11 cellular contexts compared by ENCODE assay signal in genomic region chr4:11367371-11367770, GRCh38.
DNase-seq lines count a peak whose midpoint lies in the region; ATAC-seq, FAIRE-seq and TF ChIP-seq lines count a peak whose summit lies in the region.
"Had no signal": no experiment of that assay in that cellular context is flagged by ENCODE, and none has a peak within 500 bp of the region (broad histone marks: within the 10 kb centered on the region; RNA-seq: fewer than 3 reads in every experiment).

No MANE protein-coding gene starts in this region.

- POLR2A ChIA-PET in endothelial cell of umbilical vein (lab: Charles Lee) = no interaction called here

- in situ Hi-C loops in GM13977 (cut with MboI; ENCODE audit: low pct_unique_long_range_greater_than_20kb, low sequenced_read_pairs, unreplicated experiment) = no loop called here

- H3K4me1 ChIP-seq in endothelial cell of umbilical vein (ENCODE audit: control insufficient read depth, extremely low read depth, insufficient read depth, low read length) (no peaks in the 10 kb centered on the region), mesodermal cell (ENCODE audit: control insufficient read depth, insufficient read depth, low read length, poor library complexity, severe bottlenecking) (peaks cover 5% of the 10 kb centered on the region), uterus (no peaks in the 10 kb centered on the region)
- H3K4me1 ChIP-seq: ascending aorta had no signal

- BruUV-seq in endothelial cell of umbilical vein (replicated peaks; lab: Mats Ljungman, UMichigan) = no TSS peak

- peak; percentile 83 for ATAC-seq in Right ventricle myocardium inferior
- ATAC-seq in GM18867 (IDR thresholded peaks at IDR 0.05; ENCODE audit: unreplicated experiment) = no peak

- intact Hi-C loops in Right ventricle myocardium inferior (cut with DNase I) (no loop called here), cardiac septum (cut with DNase I) (no loop called here), endothelial cell of umbilical vein (cut with micrococcal nuclease) (no loop called here), uterus (cut with DNase I; ENCODE audit: low total_unique reads) (no loop called here)

- no peak overlapping the region for H3K4me2 ChIP-seq in endothelial cell of umbilical vein (ENCODE audit: insufficient read depth, low read length)

- no peak for TF ChIP-seq POLR2A in endothelial cell of umbilical vein (IDR thresholded peaks at IDR 0.05; ENCODE audit: low read depth, low read length)
- no peak for TF ChIP-seq POLR2A in uterus (IDR thresholded peaks at IDR 0.05)

- no peak overlapping the region for H3K27ac ChIP-seq in endothelial cell of umbilical vein (ENCODE audit: insufficient read depth, low read depth, low read length)
- peak overlapping the region; percentile 19 for H3K27ac ChIP-seq in mesodermal cell (ENCODE audit: low read depth, low read length, severe bottlenecking)
- peak overlapping the region in 1 of 2 donors; percentile 10 for H3K27ac ChIP-seq in uterus
- H3K27ac ChIP-seq: ascending aorta had no signal

- H3K9me3 ChIP-seq in endothelial cell of umbilical vein (replicated peaks; ENCODE audit: control insufficient read depth, insufficient read depth, low read length) = no peaks in the 10 kb centered on the region
- no peaks in the 10 kb centered on the region for H3K9me3 ChIP-seq in mesodermal cell (ENCODE audit: control insufficient read depth, low read length)
- no peaks in the 10 kb centered on the region for H3K9me3 ChIP-seq in uterus
- H3K9me3 ChIP-seq: ascending aorta had no signal

- CTCF ChIA-PET in endothelial cell of umbilical vein (lab: Charles Lee) = interaction anchor here (1.0 kb wide), 1 partner anchor 9 kb away, joined by 3 read pairs; no protein-coding TSS in a partner anchor

- no peak for TF ChIP-seq CTCF in endothelial cell of umbilical vein (IDR thresholded peaks at IDR 0.05; ENCODE audit: extremely low read depth in 1 of 2, insufficient read depth in 1 of 2, low read depth in 1 of 2, low read length in 2 of 2)
- TF ChIP-seq CTCF in uterus (IDR thresholded peaks at IDR 0.05) = no peak
- TF ChIP-seq CTCF in GM13977 (IDR thresholded peaks at IDR 0.05; ENCODE audit: extremely low read depth, insufficient read depth, missing control alignments) = no peak

- H3K36me3 ChIP-seq in endothelial cell of umbilical vein (ENCODE audit: control insufficient read depth in 2 of 2, extremely low read depth in 1 of 2, insufficient read depth in 2 of 2, low read length in 2 of 2) = no peaks in the 10 kb centered on the region
- H3K36me3 ChIP-seq in mesodermal cell (ENCODE audit: control insufficient read depth, insufficient read depth, low read length) = no peaks in the 10 kb centered on the region
- no peaks in the 10 kb centered on the region for H3K36me3 ChIP-seq in uterus
- H3K36me3 ChIP-seq: ascending aorta had no signal

- peaks cover 9 to 20% of the 10 kb centered on the region in 2 experiments for H3K27me3 ChIP-seq in endothelial cell of umbilical vein (ENCODE audit: control insufficient read depth in 2 of 2, insufficient read depth in 2 of 2, low read length in 2 of 2)
- no peaks in the 10 kb centered on the region for H3K27me3 ChIP-seq in uterus
- H3K27me3 ChIP-seq: ascending aorta had no signal

- FAIRE-seq in endothelial cell of umbilical vein (lab: Jason Lieb, UNC) = no peak
- FAIRE-seq: keratinocyte had no signal

- 74 to 94% methylated on average over 3 of the region's 4 CpGs for WGBS in mesodermal cell (ENCODE audit: insufficient coverage in 2 of 2), 2 experiments

- DNase-seq in Right ventricle myocardium inferior (ENCODE audit: missing footprints) (peak; percentile 70), cardiac septum (ENCODE audit: low spot score) (no peak), endothelial cell of umbilical vein (ENCODE audit: low read depth, low spot score) (peak; percentile 7), uterus (peak; percentile 78 to 79), GM13977 (ENCODE audit: low spot score) (no peak), NCI-H2081 treated with DMSO at 0.1 percent for 48 hours (lab: John Stamatoyannopoulos, UW) (no peak)
- DNase-seq: GOT3 had no signal

- no peak overlapping the region for H3K9ac ChIP-seq in endothelial cell of umbilical vein (replicated peaks; ENCODE audit: extremely low read depth, insufficient read depth, low read length)

- H3K9me1 ChIP-seq in endothelial cell of umbilical vein (replicated peaks; ENCODE audit: control insufficient read depth, extremely low read depth, insufficient read depth, low read length) = no peaks in the 10 kb centered on the region

- dilution Hi-C loops in endothelial cell of umbilical vein (cut with MboI; ENCODE audit: extremely low pct_ligation_motif_present, low sequenced_read_pairs) = no loop called here

- H3K4me3 ChIP-seq in endothelial cell of umbilical vein (replicated peaks in 1 of 3; ENCODE audit: insufficient read depth in 1 of 3, low read depth in 1 of 3, low read length in 3 of 3) (no peak overlapping the region), mesodermal cell (ENCODE audit: extremely low read depth, insufficient read depth, low read length, poor library complexity, severe bottlenecking) (no peak overlapping the region), uterus (no peak overlapping the region)
- H3K4me3 ChIP-seq: ascending aorta had no signal

- no peaks in the 10 kb centered on the region for H4K20me1 ChIP-seq in endothelial cell of umbilical vein (replicated peaks; ENCODE audit: control insufficient read depth, extremely low read depth, insufficient read depth, low read length)

- no peaks in the 10 kb centered on the region for H3K79me2 ChIP-seq in endothelial cell of umbilical vein (ENCODE audit: control insufficient read depth, insufficient read depth, low read length)

- no peak overlapping the region for H2AFZ ChIP-seq in endothelial cell of umbilical vein (ENCODE audit: low read depth, low read length)

TF ChIP-seq in endothelial cell of umbilical vein, 7 proteins besides CTCF, POLR2A, EP300 and RAD21:
- TF ChIP-seq MAX (IDR thresholded peaks at IDR 0.05; ENCODE audit: insufficient read depth, insufficient read length) = no peak
- no peak for TF ChIP-seq GATA2 (IDR thresholded peaks at IDR 0.05; ENCODE audit: insufficient read depth, insufficient read length, low read depth, low read length)
- TF ChIP-seq JUN (IDR thresholded peaks at IDR 0.05; ENCODE audit: borderline replicate concordance, insufficient read depth, insufficient read length, low read depth) = no peak
- no peak for TF ChIP-seq MYC (IDR thresholded peaks at IDR 0.05; ENCODE audit: low read depth, low read length)
- TF ChIP-seq FOS (IDR thresholded peaks at IDR 0.05; ENCODE audit: borderline replicate concordance, insufficient read depth, low read length) = no peak
- no peak for TF ChIP-seq POLR2AphosphoS5 (IDR thresholded peaks at IDR 0.05; ENCODE audit: insufficient read depth, low read depth, low read length)
- no peak for TF ChIP-seq EZH2 (IDR thresholded peaks at IDR 0.05; ENCODE audit: borderline replicate concordance, low read depth, low read length, severe bottlenecking)

Comparison
In these comparisons a context has a peak if more than half of its experiments do, and no peak if none do; other contexts are left out.
1. DNase-seq: peak in Right ventricle myocardium inferior (single experiment), endothelial cell of umbilical vein (single experiment) and uterus (2 of 2); none in cardiac septum (single experiment), GM13977 (single experiment) and NCI-H2081 treated with DMSO at 0.1 percent for 48 hours (single experiment).